In the genomic region with DNA sequence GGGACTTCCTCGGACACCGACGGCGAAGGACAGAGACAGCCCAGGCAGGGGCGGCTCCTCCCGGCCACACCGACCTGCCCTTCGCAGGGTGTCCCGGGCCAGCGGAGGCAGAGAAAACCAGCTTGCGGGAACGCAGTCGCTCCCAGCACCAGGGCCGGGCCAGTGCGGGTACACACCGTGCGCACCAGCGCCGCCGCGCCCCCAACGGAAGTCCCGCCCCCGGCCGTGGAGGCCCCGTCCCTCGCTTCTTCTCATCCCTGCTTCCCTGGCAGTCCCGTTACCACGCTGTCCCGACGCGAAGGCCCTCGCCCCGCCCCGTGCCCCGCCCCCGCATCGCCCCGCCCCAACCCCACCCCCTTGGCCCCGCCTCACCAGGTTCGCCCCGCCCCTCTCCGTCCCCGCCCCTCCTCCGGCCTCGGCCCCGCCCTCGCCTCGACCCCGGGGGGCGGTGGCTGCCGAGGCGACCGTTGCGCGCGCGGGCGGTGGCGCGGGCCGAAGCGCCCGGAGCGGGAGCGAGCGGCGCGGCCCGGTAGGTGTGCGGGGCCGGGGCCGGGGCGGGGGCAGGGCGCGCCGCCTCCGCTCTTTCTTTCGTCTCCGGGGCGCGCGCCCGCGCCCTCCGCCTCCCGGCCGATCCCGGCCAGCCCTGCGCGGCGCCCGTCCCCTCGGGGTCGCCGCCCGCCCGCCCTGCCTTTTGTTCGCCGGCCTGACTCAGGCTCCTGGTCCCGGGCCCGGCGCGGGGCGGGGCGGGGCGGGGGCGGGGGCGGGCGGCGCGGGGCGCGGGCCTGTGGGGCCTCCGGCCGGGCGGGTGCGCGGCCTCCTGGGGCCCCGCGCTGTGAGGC, we compare ENCODE assay signal across 1 cellular context.
A peak's percentile ranks its signal among the peaks of the same experiment; 100 is the strongest.
TF ChIP-seq lines count a peak whose summit lies in the region.

A gene with protein sequence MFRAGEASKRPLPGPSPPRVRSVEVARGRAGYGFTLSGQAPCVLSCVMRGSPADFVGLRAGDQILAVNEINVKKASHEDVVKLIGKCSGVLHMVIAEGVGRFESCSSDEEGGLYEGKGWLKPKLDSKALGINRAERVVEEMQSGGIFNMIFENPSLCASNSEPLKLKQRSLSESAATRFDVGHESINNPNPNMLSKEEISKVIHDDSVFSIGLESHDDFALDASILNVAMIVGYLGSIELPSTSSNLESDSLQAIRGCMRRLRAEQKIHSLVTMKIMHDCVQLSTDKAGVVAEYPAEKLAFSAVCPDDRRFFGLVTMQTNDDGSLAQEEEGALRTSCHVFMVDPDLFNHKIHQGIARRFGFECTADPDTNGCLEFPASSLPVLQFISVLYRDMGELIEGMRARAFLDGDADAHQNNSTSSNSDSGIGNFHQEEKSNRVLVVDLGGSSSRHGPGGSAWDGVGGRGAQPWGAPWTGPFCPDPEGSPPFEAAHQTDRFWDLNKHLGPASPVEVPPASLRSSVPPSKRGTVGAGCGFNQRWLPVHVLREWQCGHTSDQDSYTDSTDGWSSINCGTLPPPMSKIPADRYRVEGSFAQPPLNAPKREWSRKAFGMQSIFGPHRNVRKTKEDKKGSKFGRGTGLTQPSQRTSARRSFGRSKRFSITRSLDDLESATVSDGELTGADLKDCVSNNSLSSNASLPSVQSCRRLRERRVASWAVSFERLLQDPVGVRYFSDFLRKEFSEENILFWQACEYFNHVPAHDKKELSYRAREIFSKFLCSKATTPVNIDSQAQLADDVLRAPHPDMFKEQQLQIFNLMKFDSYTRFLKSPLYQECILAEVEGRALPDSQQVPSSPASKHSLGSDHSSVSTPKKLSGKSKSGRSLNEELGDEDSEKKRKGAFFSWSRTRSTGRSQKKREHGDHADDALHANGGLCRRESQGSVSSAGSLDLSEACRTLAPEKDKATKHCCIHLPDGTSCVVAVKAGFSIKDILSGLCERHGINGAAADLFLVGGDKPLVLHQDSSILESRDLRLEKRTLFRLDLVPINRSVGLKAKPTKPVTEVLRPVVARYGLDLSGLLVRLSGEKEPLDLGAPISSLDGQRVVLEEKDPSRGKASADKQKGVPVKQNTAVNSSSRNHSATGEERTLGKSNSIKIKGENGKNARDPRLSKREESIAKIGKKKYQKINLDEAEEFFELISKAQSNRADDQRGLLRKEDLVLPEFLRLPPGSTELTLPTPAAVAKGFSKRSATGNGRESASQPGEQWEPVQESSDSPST (N-terminal part only) (plus strand): TSS at position 451 of the 839 bp plus-strand sequence. CDS start 23,150 bp downstream, outside the sequence.

TF ChIP-seq in HepG2, 621 proteins besides CTCF, POLR2A, EP300 and RAD21 (continued from another document and continues in another):
- no peak for TF ChIP-seq KLF6 (CRISPR knock-in tag; IDR thresholded peaks at IDR 0.05)
- TF ChIP-seq POLR2AphosphoS5 (IDR thresholded peaks at IDR 0.05; ENCODE audit: low read depth, low read length): peak; percentile 56
- TF ChIP-seq, protein P1, sequence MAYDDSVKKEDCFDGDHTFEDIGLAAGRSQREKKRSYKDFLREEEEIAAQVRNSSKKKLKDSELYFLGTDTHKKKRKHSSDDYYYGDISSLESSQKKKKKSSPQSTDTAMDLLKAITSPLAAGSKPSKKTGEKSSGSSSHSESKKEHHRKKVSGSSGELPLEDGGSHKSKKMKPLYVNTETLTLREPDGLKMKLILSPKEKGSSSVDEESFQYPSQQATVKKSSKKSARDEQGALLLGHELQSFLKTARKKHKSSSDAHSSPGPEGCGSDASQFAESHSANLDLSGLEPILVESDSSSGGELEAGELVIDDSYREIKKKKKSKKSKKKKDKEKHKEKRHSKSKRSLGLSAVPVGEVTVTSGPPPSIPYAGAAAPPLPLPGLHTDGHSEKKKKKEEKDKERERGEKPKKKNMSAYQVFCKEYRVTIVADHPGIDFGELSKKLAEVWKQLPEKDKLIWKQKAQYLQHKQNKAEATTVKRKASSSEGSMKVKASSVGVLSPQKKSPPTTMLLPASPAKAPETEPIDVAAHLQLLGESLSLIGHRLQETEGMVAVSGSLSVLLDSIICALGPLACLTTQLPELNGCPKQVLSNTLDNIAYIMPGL (CRISPR knock-in tag; IDR thresholded peaks at IDR 0.05; ENCODE audit: borderline replicate concordance in 1 of 2, low read depth in 1 of 2): no peak; a peak in 1 of 4 replicates
- TF ChIP-seq ZNF629 (CRISPR knock-in tag; conservative IDR thresholded peaks at IDR 0.05): no peak
- TF ChIP-seq, protein P2, sequence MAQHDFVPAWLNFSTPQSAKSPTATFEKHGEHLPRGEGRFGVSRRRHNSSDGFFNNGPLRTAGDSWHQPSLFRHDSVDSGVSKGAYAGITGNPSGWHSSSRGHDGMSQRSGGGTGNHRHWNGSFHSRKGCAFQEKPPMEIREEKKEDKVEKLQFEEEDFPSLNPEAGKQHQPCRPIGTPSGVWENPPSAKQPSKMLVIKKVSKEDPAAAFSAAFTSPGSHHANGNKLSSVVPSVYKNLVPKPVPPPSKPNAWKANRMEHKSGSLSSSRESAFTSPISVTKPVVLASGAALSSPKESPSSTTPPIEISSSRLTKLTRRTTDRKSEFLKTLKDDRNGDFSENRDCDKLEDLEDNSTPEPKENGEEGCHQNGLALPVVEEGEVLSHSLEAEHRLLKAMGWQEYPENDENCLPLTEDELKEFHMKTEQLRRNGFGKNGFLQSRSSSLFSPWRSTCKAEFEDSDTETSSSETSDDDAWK (CRISPR knock-in tag; IDR thresholded peaks at IDR 0.05): no peak
- no peak for TF ChIP-seq ZFP41 (CRISPR knock-in tag; IDR thresholded peaks at IDR 0.05; ENCODE audit: borderline replicate concordance)
- no peak for TF ChIP-seq HNRNPH1 (optimal IDR thresholded peaks at IDR 0.05; ENCODE audit: low read depth, low read length)
- TF ChIP-seq MEIS2 (CRISPR knock-in tag; IDR thresholded peaks at IDR 0.05): peak; percentile 32; the same call in 1 of the 2 replicates
- TF ChIP-seq FOXJ3 (CRISPR knock-in tag; IDR thresholded peaks at IDR 0.05; ENCODE audit: borderline replicate concordance): no peak
- TF ChIP-seq SMYD3 (CRISPR knock-in tag; IDR thresholded peaks at IDR 0.05): no peak
- TF ChIP-seq, protein P3, sequence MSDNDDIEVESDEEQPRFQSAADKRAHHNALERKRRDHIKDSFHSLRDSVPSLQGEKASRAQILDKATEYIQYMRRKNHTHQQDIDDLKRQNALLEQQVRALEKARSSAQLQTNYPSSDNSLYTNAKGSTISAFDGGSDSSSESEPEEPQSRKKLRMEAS (IDR thresholded peaks at IDR 0.05): peak; percentile 70
- 0 out of 2 replicates have a peak, but pooled peaks have one; percentile 19 for TF ChIP-seq TARDBP (CRISPR knock-in tag; IDR thresholded peaks at IDR 0.05)
- TF ChIP-seq, protein P4, sequence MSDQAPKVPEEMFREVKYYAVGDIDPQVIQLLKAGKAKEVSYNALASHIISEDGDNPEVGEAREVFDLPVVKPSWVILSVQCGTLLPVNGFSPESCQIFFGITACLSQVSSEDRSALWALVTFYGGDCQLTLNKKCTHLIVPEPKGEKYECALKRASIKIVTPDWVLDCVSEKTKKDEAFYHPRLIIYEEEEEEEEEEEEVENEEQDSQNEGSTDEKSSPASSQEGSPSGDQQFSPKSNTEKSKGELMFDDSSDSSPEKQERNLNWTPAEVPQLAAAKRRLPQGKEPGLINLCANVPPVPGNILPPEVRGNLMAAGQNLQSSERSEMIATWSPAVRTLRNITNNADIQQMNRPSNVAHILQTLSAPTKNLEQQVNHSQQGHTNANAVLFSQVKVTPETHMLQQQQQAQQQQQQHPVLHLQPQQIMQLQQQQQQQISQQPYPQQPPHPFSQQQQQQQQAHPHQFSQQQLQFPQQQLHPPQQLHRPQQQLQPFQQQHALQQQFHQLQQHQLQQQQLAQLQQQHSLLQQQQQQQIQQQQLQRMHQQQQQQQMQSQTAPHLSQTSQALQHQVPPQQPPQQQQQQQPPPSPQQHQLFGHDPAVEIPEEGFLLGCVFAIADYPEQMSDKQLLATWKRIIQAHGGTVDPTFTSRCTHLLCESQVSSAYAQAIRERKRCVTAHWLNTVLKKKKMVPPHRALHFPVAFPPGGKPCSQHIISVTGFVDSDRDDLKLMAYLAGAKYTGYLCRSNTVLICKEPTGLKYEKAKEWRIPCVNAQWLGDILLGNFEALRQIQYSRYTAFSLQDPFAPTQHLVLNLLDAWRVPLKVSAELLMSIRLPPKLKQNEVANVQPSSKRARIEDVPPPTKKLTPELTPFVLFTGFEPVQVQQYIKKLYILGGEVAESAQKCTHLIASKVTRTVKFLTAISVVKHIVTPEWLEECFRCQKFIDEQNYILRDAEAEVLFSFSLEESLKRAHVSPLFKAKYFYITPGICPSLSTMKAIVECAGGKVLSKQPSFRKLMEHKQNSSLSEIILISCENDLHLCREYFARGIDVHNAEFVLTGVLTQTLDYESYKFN (CRISPR knock-in tag; conservative IDR thresholded peaks at IDR 0.05): peak; percentile 25; the same call in 1 of the 2 replicates
- 0 out of 2 replicates have a peak, but pooled peaks have one; percentile 20 for TF ChIP-seq NFYB (CRISPR knock-in tag; IDR thresholded peaks at IDR 0.05)
- 0 out of 2 replicates have a peak, but pooled peaks have one; percentile 1 for TF ChIP-seq NCOR1 (IDR thresholded peaks at IDR 0.05; ENCODE audit: borderline replicate concordance, low read length)
- no peak for TF ChIP-seq ZNF547 (CRISPR knock-in tag; IDR thresholded peaks at IDR 0.05)
- 0 out of 2 replicates have a peak, but pooled peaks have one; percentile 40 for TF ChIP-seq ISL2 (CRISPR knock-in tag; IDR thresholded peaks at IDR 0.05)
- TF ChIP-seq, protein P5, sequence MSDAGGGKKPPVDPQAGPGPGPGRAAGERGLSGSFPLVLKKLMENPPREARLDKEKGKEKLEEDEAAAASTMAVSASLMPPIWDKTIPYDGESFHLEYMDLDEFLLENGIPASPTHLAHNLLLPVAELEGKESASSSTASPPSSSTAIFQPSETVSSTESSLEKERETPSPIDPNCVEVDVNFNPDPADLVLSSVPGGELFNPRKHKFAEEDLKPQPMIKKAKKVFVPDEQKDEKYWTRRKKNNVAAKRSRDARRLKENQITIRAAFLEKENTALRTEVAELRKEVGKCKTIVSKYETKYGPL (CRISPR knock-in tag; IDR thresholded peaks at IDR 0.05): 0 out of 2 replicates have a peak, but pooled peaks have one; percentile 20
- TF ChIP-seq NR1H2 (CRISPR knock-in tag; IDR thresholded peaks at IDR 0.05; ENCODE audit: borderline replicate concordance, low read depth): no peak
- TF ChIP-seq, protein P6, sequence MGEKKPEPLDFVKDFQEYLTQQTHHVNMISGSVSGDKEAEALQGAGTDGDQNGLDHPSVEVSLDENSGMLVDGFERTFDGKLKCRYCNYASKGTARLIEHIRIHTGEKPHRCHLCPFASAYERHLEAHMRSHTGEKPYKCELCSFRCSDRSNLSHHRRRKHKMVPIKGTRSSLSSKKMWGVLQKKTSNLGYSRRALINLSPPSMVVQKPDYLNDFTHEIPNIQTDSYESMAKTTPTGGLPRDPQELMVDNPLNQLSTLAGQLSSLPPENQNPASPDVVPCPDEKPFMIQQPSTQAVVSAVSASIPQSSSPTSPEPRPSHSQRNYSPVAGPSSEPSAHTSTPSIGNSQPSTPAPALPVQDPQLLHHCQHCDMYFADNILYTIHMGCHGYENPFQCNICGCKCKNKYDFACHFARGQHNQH (CRISPR knock-in tag; IDR thresholded peaks at IDR 0.05): peak; percentile 71
- TF ChIP-seq CENPX (CRISPR knock-in tag; IDR thresholded peaks at IDR 0.05): no peak
- TF ChIP-seq MTA1 (CRISPR knock-in tag; IDR thresholded peaks at IDR 0.05; ENCODE audit: borderline replicate concordance): no peak
- TF ChIP-seq ZBTB7B (CRISPR knock-in tag; IDR thresholded peaks at IDR 0.05): 0 out of 2 replicates have a peak, but pooled peaks have one; percentile 27
- no peak for TF ChIP-seq JUN (CRISPR knock-in tag; IDR thresholded peaks at IDR 0.05)
- TF ChIP-seq ZSCAN22 (CRISPR knock-in tag; IDR thresholded peaks at IDR 0.05): no peak
- no peak for TF ChIP-seq SRY (CRISPR knock-in tag; IDR thresholded peaks at IDR 0.05)
- no peak for TF ChIP-seq ELF1 (CRISPR knock-in tag; IDR thresholded peaks at IDR 0.05)
- peak; percentile 17; the same call in 1 of the 2 replicates for TF ChIP-seq ZNF563 (CRISPR knock-in tag; IDR thresholded peaks at IDR 0.05)
- TF ChIP-seq SP2 (CRISPR knock-in tag; IDR thresholded peaks at IDR 0.05): peak; percentile 87
- no peak for TF ChIP-seq ZNF205 (CRISPR knock-in tag; IDR thresholded peaks at IDR 0.05)
- TF ChIP-seq ZFP62 (CRISPR knock-in tag; IDR thresholded peaks at IDR 0.05): no peak
- no peak for TF ChIP-seq SIX1 (CRISPR knock-in tag; IDR thresholded peaks at IDR 0.05; ENCODE audit: borderline replicate concordance)
- TF ChIP-seq ZNF557 (CRISPR knock-in tag; IDR thresholded peaks at IDR 0.05): 0 out of 2 replicates have a peak, but pooled peaks have one; percentile 33
- TF ChIP-seq ZNF7 (CRISPR knock-in tag; IDR thresholded peaks at IDR 0.05): no peak
- peak; percentile 75 for TF ChIP-seq HDAC1 (CRISPR knock-in tag; IDR thresholded peaks at IDR 0.05)
- TF ChIP-seq CREB1 (IDR thresholded peaks at IDR 0.05): no peak
- no peak for TF ChIP-seq CREB1 (CRISPR knock-in tag; IDR thresholded peaks at IDR 0.05)
- TF ChIP-seq TCF7L2 (IDR thresholded peaks at IDR 0.05; ENCODE audit: low read depth, low read length): no peak
- TF ChIP-seq, protein P7, sequence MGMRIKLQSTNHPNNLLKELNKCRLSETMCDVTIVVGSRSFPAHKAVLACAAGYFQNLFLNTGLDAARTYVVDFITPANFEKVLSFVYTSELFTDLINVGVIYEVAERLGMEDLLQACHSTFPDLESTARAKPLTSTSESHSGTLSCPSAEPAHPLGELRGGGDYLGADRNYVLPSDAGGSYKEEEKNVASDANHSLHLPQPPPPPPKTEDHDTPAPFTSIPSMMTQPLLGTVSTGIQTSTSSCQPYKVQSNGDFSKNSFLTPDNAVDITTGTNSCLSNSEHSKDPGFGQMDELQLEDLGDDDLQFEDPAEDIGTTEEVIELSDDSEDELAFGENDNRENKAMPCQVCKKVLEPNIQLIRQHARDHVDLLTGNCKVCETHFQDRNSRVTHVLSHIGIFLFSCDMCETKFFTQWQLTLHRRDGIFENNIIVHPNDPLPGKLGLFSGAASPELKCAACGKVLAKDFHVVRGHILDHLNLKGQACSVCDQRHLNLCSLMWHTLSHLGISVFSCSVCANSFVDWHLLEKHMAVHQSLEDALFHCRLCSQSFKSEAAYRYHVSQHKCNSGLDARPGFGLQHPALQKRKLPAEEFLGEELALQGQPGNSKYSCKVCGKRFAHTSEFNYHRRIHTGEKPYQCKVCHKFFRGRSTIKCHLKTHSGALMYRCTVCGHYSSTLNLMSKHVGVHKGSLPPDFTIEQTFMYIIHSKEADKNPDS (CRISPR knock-in tag; IDR thresholded peaks at IDR 0.05): peak; percentile 20; the same call in 1 of the 2 replicates
- no peak for TF ChIP-seq SMARCE1 (IDR thresholded peaks at IDR 0.05; ENCODE audit: borderline replicate concordance)
- TF ChIP-seq ZNF180 (CRISPR knock-in tag; IDR thresholded peaks at IDR 0.05; ENCODE audit: borderline replicate concordance, low read depth): no peak
- TF ChIP-seq NAIF1 (CRISPR knock-in tag; IDR thresholded peaks at IDR 0.05; ENCODE audit: borderline replicate concordance): no peak
- TF ChIP-seq, protein P8, sequence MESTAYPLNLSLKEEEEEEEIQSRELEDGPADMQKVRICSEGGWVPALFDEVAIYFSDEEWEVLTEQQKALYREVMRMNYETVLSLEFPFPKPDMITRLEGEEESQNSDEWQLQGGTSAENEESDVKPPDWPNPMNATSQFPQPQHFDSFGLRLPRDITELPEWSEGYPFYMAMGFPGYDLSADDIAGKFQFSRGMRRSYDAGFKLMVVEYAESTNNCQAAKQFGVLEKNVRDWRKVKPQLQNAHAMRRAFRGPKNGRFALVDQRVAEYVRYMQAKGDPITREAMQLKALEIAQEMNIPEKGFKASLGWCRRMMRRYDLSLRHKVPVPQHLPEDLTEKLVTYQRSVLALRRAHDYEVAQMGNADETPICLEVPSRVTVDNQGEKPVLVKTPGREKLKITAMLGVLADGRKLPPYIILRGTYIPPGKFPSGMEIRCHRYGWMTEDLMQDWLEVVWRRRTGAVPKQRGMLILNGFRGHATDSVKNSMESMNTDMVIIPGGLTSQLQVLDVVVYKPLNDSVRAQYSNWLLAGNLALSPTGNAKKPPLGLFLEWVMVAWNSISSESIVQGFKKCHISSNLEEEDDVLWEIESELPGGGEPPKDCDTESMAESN (CRISPR knock-in tag; conservative IDR thresholded peaks at IDR 0.05): no peak
- no peak for TF ChIP-seq ZNF724P (CRISPR knock-in tag; IDR thresholded peaks at IDR 0.05; ENCODE audit: borderline replicate concordance)
